Comparison of ENCODE assay signal across 23 cellular contexts in genomic region chr2:47082976-47083375, GRCh38.
A peak's percentile ranks its signal among the peaks of the same experiment; 100 is the strongest.
DNase-seq lines count a peak whose midpoint lies in the region; ATAC-seq and TF ChIP-seq lines count a peak whose summit lies in the region.
"Had no signal": no experiment of that assay in that cellular context is flagged by ENCODE, and none has a peak within 500 bp of the region (broad histone marks: within the 10 kb centered on the region; RNA-seq: fewer than 3 reads in every experiment).

No MANE protein-coding gene starts in this region.

- no peak overlapping the region for H3K4me3 Mint-ChIP-seq in endodermal cell
- H3K4me3 Mint-ChIP-seq: CD8-positive, alpha-beta memory T cell had no signal

- no peaks in the 10 kb centered on the region for H3K9me3 Mint-ChIP-seq in endodermal cell
- H3K9me3 Mint-ChIP-seq: CD8-positive, alpha-beta memory T cell had no signal

- TF ChIP-seq CTCF in left ventricle myocardium inferior (IDR thresholded peaks at IDR 0.05; ENCODE audit: borderline replicate concordance) (no peak), Panc1 (IDR thresholded peaks at IDR 0.05) (no peak), endodermal cell (conservative IDR thresholded peaks at IDR 0.05) (no peak)

- H3K36me3 Mint-ChIP-seq in endodermal cell (ENCODE audit: low read depth), result no peaks in the 10 kb centered on the region
- H3K36me3 Mint-ChIP-seq: CD8-positive, alpha-beta memory T cell had no signal

- H3K27me3 ChIP-seq in left ventricle myocardium inferior (ENCODE audit: low read depth) (no peaks in the 10 kb centered on the region), Panc1 (ENCODE audit: control insufficient read depth, insufficient read depth, low read length) (no peaks in the 10 kb centered on the region), endodermal cell (ENCODE audit: control insufficient read depth, insufficient read depth, low read length, poor library complexity, severe bottlenecking) (peaks cover 8% of the 10 kb centered on the region), stomach smooth muscle (ENCODE audit: control insufficient read depth in 1 of 2, insufficient read depth in 2 of 2, low read length in 2 of 2) (no peaks in the 10 kb centered on the region)
- H3K27me3 ChIP-seq: BE2C, SJCRH30 had no signal

- 86 to 87% methylated on average over 3 to 6 of the region's 6 CpGs for WGBS in endodermal cell (ENCODE audit: insufficient coverage in 1 of 2, insufficient read length in 1 of 2), 2 experiments

- ATAC-seq in Right ventricle myocardium superior (ENCODE audit: poor library complexity), result no peak
- peak; percentile 11; the same call in 1 of the 2 replicates for ATAC-seq in Panc1
- ATAC-seq: PC-3 had no signal

- H3K4me3 ChIP-seq in left ventricle myocardium inferior, result no peak overlapping the region
- no peak overlapping the region for H3K4me3 ChIP-seq in Panc1 (ENCODE audit: low read depth in 2 of 2, low read length in 2 of 2)
- H3K4me3 ChIP-seq in endodermal cell (ENCODE audit: low read length), result no peak overlapping the region
- H3K4me3 ChIP-seq in stomach smooth muscle (ENCODE audit: low read length in 2 of 2), result no peak overlapping the region
- H3K4me3 ChIP-seq: SJCRH30 had no signal

- H3K9ac ChIP-seq in endodermal cell (ENCODE audit: extremely low read depth, low read length, poor library complexity, severe bottlenecking), result no peak overlapping the region
- no peak overlapping the region for H3K9ac ChIP-seq in stomach smooth muscle (ENCODE audit: low read length in 2 of 2)

- H3K9me3 ChIP-seq in left ventricle myocardium inferior (replicated peaks), result no peaks in the 10 kb centered on the region
- no peaks in the 10 kb centered on the region for H3K9me3 ChIP-seq in Panc1 (ENCODE audit: control insufficient read depth, insufficient read depth, low read depth, low read length)
- no peaks in the 10 kb centered on the region for H3K9me3 ChIP-seq in endodermal cell (ENCODE audit: control insufficient read depth, low read length)
- H3K9me3 ChIP-seq in stomach smooth muscle (ENCODE audit: control insufficient read depth in 2 of 2, low read length in 2 of 2), result no peaks in the 10 kb centered on the region
- H3K9me3 ChIP-seq: BE2C, SJCRH30 had no signal

- peaks cover 18% of the 10 kb centered on the region for H3K4me1 Mint-ChIP-seq in endodermal cell

- H3K27ac Mint-ChIP-seq in endodermal cell, result no peak overlapping the region

- CTCF ChIA-PET in Panc1 (lab: Charles Lee), result no interaction called here

- POLR2A ChIA-PET in Panc1 (lab: Charles Lee), result no interaction called here

- H3K4me1 ChIP-seq in left ventricle myocardium inferior (peaks cover 76% of the 10 kb centered on the region), Panc1 (ENCODE audit: control insufficient read depth, insufficient read depth, low read length) (peaks cover 8% of the 10 kb centered on the region), endodermal cell (ENCODE audit: control insufficient read depth, insufficient read depth, low read length) (peaks cover 14% of the 10 kb centered on the region), stomach smooth muscle (ENCODE audit: control insufficient read depth, insufficient read depth, low read length) (peaks cover 30% of the 10 kb centered on the region)

- no peaks in the 10 kb centered on the region for H3K36me3 ChIP-seq in left ventricle myocardium inferior
- no peaks in the 10 kb centered on the region for H3K36me3 ChIP-seq in Panc1 (ENCODE audit: control insufficient read depth, insufficient read depth, low read length)
- H3K36me3 ChIP-seq in endodermal cell (ENCODE audit: control insufficient read depth, insufficient read depth, low read length), result no peaks in the 10 kb centered on the region
- H3K36me3 ChIP-seq in stomach smooth muscle (ENCODE audit: control insufficient read depth in 2 of 2, insufficient read depth in 2 of 2, low read length in 2 of 2), result no peaks in the 10 kb centered on the region
- H3K36me3 ChIP-seq: BE2C, SJCRH30 had no signal

- DNase-seq in left ventricle myocardium inferior (no peak), Right ventricle myocardium superior (no peak), Panc1 (ENCODE audit: low read depth, low spot score) (no peak), endodermal cell (peak; percentile 43), SK-N-DZ (ENCODE audit: low spot score) (no peak), superior temporal gyrus (ENCODE audit: extremely low spot score) (no peak)
- DNase-seq in activated CD4-positive, alpha-beta T cell treated with anti-CD3 and anti-CD28 coated beads, Interleukin-2, amount 50 U/mL, for 1 hour, result no peak
- DNase-seq: BE2C; CD8-positive, alpha-beta memory T cell; DMS53; EL; GOT3; Karpas-422; MM.1S; NCI-H1092; NCI-H1436 treated with DMSO at 0.1 percent for 48 hours; NCI-H2029; NCI-H345; NCI-H524 treated with DMSO at 0.1 percent for 48 hours; PC-3; SJCRH30 had no signal

- H3K27me3 Mint-ChIP-seq in endodermal cell (ENCODE audit: insufficient read depth), result peaks cover 31% of the 10 kb centered on the region

- intact Hi-C loops in left ventricle myocardium inferior (cut with micrococcal nuclease), result no loop called here
- intact Hi-C loops in Right ventricle myocardium superior (cut with DNase I), result no loop called here
- intact Hi-C loops in Panc1 (cut with micrococcal nuclease; ENCODE audit: unreplicated experiment), result no loop called here

- no TSS peak for BruUV-seq in Panc1 (replicated peaks; lab: Mats Ljungman, UMichigan)

- H3K27ac ChIP-seq in left ventricle myocardium inferior (replicated peaks) (peak overlapping the region; percentile 73), Panc1 (ENCODE audit: low read length) (no peak overlapping the region), endodermal cell (ENCODE audit: low read depth, low read length) (no peak overlapping the region), stomach smooth muscle (ENCODE audit: low read length) (peak overlapping the region; percentile 18)
- H3K27ac ChIP-seq: RWPE1, SJCRH30 had no signal

- in situ Hi-C loops in Panc1 (cut with HindIII; ENCODE audit: low pct_unique_long_range_greater_than_20kb, low sequenced_read_pairs), result no loop called here

Comparison
In these comparisons a context has a peak if more than half of its experiments do, and no peak if none do; other contexts are left out.
1. H3K27ac ChIP-seq: peak in left ventricle myocardium inferior (single experiment) and stomach smooth muscle (single experiment); none in Panc1 (single experiment) and endodermal cell (single experiment).